Comparison of ENCODE assay signal across 28 cellular contexts in the genomic region with DNA sequence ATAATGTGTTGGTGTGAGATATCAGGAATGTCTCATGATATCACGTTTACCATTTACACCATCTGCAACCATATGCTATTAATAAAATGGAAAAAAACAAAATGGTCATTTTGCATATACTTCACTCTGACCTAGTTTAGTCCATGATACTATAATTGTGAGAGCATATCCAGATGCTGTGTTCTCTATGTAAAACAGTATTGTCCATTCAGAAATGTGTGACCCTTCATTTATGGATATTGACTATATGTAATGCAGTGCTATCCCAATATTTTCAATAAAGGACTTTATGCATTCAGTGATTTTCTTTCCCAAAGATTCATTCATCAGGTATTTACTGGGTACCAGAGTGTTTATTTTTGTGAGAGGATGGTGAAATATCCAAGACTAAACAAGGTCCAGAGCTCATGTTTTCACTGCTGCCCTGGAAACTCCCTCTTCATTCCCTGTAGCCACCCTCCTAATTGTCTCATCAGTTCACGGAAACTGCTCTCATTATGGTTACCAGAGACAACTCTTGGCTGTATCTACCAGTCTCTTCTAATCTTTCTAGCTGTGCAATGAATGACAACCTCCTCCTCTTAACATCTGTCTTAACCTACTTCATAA. TPM values are rescaled to one million over a fixed set of nuclear protein-coding genes. Genes with fewer than 3 reads are reported as not detected.
DNase-seq lines count a peak whose midpoint lies in the region; ATAC-seq, FAIRE-seq and TF ChIP-seq lines count a peak whose summit lies in the region.
"Had no signal": no experiment of that assay in that cellular context is flagged by ENCODE, and none has a peak within 500 bp of the region (broad histone marks: within the 10 kb centered on the region; RNA-seq: fewer than 3 reads in every experiment).

No MANE protein-coding gene starts in this region.

- no peak for FAIRE-seq in HepG2 (lab: Jason Lieb, UNC)
- FAIRE-seq: endometrium, GM12892, HTR-8/SVneo, RCC 7860, urothelium cell line had no signal

- H3K27ac ChIP-seq in AG04450 (ENCODE audit: low read depth, low read length), result peak overlapping the region; percentile 31
- H3K27ac ChIP-seq in HepG2 (ENCODE audit: extremely low read length, insufficient read depth, low read length), result no peak overlapping the region
- H3K27ac ChIP-seq in PC-3 (ENCODE audit: low read length), result no peak overlapping the region
- H3K27ac ChIP-seq in SJCRH30, result no peak overlapping the region
- H3K27ac ChIP-seq: cardiac muscle cell, heart right ventricle, neural progenitor cell, WERI-Rb-1 had no signal

- H3K9me3 ChIP-seq in AG04450 (ENCODE audit: control insufficient read depth, insufficient read depth, low read length) (no peaks in the 10 kb centered on the region), HepG2 (ENCODE audit: low read length) (no peaks in the 10 kb centered on the region), PC-3 (ENCODE audit: low read length) (no peaks in the 10 kb centered on the region), SJCRH30 (replicated peaks) (0 out of 2 replicates have a peak, but pooled peaks cover 2% of the 10 kb centered on the region)
- H3K9me3 ChIP-seq: heart right ventricle had no signal

- no peak overlapping the region for H3K4me2 ChIP-seq in HepG2 (ENCODE audit: low read depth, low read length)
- no peak overlapping the region for H3K4me2 ChIP-seq in PC-3 (ENCODE audit: low read length)
- H3K4me2 ChIP-seq: neural progenitor cell had no signal

- in situ Hi-C loops in HepG2 (cut with HindIII; ENCODE audit: extremely low pct_ligation_motif_present, low pct_unique_long_range_greater_than_20kb), result no loop called here

- H2AFZ ChIP-seq in HepG2 (ENCODE audit: low read length), result no peak overlapping the region
- H2AFZ ChIP-seq in PC-3 (ENCODE audit: low read length), result no peak overlapping the region
- H2AFZ ChIP-seq: neural progenitor cell had no signal

- H3K9ac ChIP-seq in HepG2 (ENCODE audit: insufficient read depth, low read depth, low read length) (no peak overlapping the region), PC-3 (ENCODE audit: low read length) (no peak overlapping the region)
- H3K9ac ChIP-seq: neural progenitor cell had no signal

- H3K9me3 Mint-ChIP-seq in Calu3 (ENCODE audit: low read depth, unreplicated experiment), result peaks cover 2% of the 10 kb centered on the region
- peaks cover 10% of the 10 kb centered on the region for H3K9me3 Mint-ChIP-seq in activated naive CD8-positive, alpha-beta T cell treated with anti-CD3 and anti-CD28 coated beads, Interleukin-2, amount 50 U/mL, for 24 hours
- H3K9me3 Mint-ChIP-seq: neural progenitor cell had no signal

- peak overlapping the region; percentile 94 for H3K27ac Mint-ChIP-seq in Calu3 (ENCODE audit: unreplicated experiment)
- H3K27ac Mint-ChIP-seq in activated naive CD8-positive, alpha-beta T cell treated with anti-CD3 and anti-CD28 coated beads, Interleukin-2, amount 50 U/mL, for 24 hours, result peak overlapping the region; percentile 72
- H3K27ac Mint-ChIP-seq: B cell; neural progenitor cell; progenitor cell of endocrine pancreas; stimulated activated naive B cell treated with anti-CD40 and anti-IgM and Interleukin-4, amounts not matched to agents 10 μg/mL and 1 μg/mL and 100 μg/mL, for 72 hours had no signal

- no TSS peak for BruUV-seq in Calu3 (replicated peaks; lab: Mats Ljungman, UMichigan)
- no TSS peak for BruUV-seq in HepG2 (replicated peaks; lab: Mats Ljungman, UMichigan)
- BruUV-seq in PC-3 (replicated peaks; lab: Mats Ljungman, UMichigan), result no TSS peak

- TF ChIP-seq CTCF in AG04450 (IDR thresholded peaks at IDR 0.05; ENCODE audit: low read depth, low read length) (no peak), Calu3 (IDR thresholded peaks at IDR 0.05; ENCODE audit: unreplicated experiment) (no peak), HepG2 (CRISPR knock-in tag; IDR thresholded peaks at IDR 0.05) (no peak), PC-3 (conservative IDR thresholded peaks at IDR 0.05; ENCODE audit: low read depth, low read length) (no peak)

- peaks cover 57% of the 10 kb centered on the region for H3K36me3 Mint-ChIP-seq in Calu3 (ENCODE audit: insufficient read depth, unreplicated experiment)
- H3K36me3 Mint-ChIP-seq in activated naive CD8-positive, alpha-beta T cell treated with anti-CD3 and anti-CD28 coated beads, Interleukin-2, amount 50 U/mL, for 24 hours (ENCODE audit: low read depth), result peaks cover 39% of the 10 kb centered on the region
- H3K36me3 Mint-ChIP-seq: neural progenitor cell had no signal

- H3K27me3 ChIP-seq in AG04450 (ENCODE audit: control insufficient read depth, insufficient read depth, low read length) (no peaks in the 10 kb centered on the region), HepG2 (ENCODE audit: control insufficient read depth in 1 of 2, insufficient read depth in 2 of 2, low read length in 2 of 2) (no peaks in the 10 kb centered on the region), PC-3 (ENCODE audit: low read length) (no peaks in the 10 kb centered on the region), SJCRH30 (no peaks in the 10 kb centered on the region)
- H3K27me3 ChIP-seq: cardiac muscle cell, heart right ventricle, neural progenitor cell had no signal

- CTCF ChIA-PET in AG04450 (lab: Charles Lee), result interaction anchor here (1.0 kb wide), 1 partner anchor 25 kb away, joined by 6 read pairs; a partner anchor contains a TSS
- CTCF ChIA-PET in Calu3 (lab: Charles Lee), result no interaction called here
- CTCF ChIA-PET in HepG2 (lab: Yijun Ruan, JAX; ENCODE audit: low intra/inter-chr PET ratio, low total read pairs), result no interaction called here
- CTCF ChIA-PET in PC-3 (lab: Charles Lee), result no interaction called here

- TF ChIP-seq RAD21 in HepG2 (CRISPR knock-in tag; IDR thresholded peaks at IDR 0.05), result no peak

- H3F3A ChIP-seq in PC-3 (ENCODE audit: low read length, unreplicated experiment), result no peaks in the 10 kb centered on the region

- H4K20me1 ChIP-seq in HepG2 (ENCODE audit: insufficient read depth, low read length) (no peaks in the 10 kb centered on the region), PC-3 (ENCODE audit: low read length) (no peaks in the 10 kb centered on the region)

- TF ChIP-seq POLR2A in HepG2 (IDR thresholded peaks at IDR 0.05; ENCODE audit: insufficient read depth in 1 of 2, low read depth in 2 of 2, low read length in 2 of 2), result no peak

- no peaks in the 10 kb centered on the region for H3K27me3 Mint-ChIP-seq in Calu3 (ENCODE audit: unreplicated experiment)
- no peaks in the 10 kb centered on the region for H3K27me3 Mint-ChIP-seq in activated naive CD8-positive, alpha-beta T cell treated with anti-CD3 and anti-CD28 coated beads, Interleukin-2, amount 50 U/mL, for 24 hours
- H3K27me3 Mint-ChIP-seq: B cell; progenitor cell of endocrine pancreas; stimulated activated naive B cell treated with anti-CD40 and anti-IgM and Interleukin-4, amounts not matched to agents 10 μg/mL and 1 μg/mL and 100 μg/mL, for 72 hours had no signal

- WGBS in HepG2 (ENCODE audit: low lambda C conversion rate), result 74% methylated on average over 2 of the region's 2 CpGs

- H3K9me2 ChIP-seq in PC-3 (replicated peaks; ENCODE audit: low read length), result no peaks in the 10 kb centered on the region

- intact Hi-C loops in Calu3 (cut with micrococcal nuclease; ENCODE audit: unreplicated experiment) (no loop called here), HepG2 (cut with micrococcal nuclease; ENCODE audit: unreplicated experiment) (no loop called here), PC-3 (cut with micrococcal nuclease) (no loop called here)

- DNase-seq in AG04450 (ENCODE audit: low read depth, low spot score), result peak; percentile 41
- DNase-seq in Calu3, result no peak
- DNase-seq in activated naive CD8-positive, alpha-beta T cell treated with anti-CD3 and anti-CD28 coated beads, Interleukin-2, amount 50 U/mL, for 24 hours, result no peak
- DNase-seq in HepG2 (ENCODE audit: low spot score), result no peak
- DNase-seq in PC-3, result no peak
- no peak for DNase-seq in SJCRH30
- DNase-seq: activated CD4-positive, alpha-beta T cell treated with anti-CD3 and anti-CD28 coated beads, Interleukin-2, amount 50 U/mL, for 4 hours; amniotic stem cell; heart right ventricle; Karpas-422; left ventricle myocardium superior; NCI-H1092; NCI-H2029; NCI-H446 treated with DMSO at 0.1 percent for 48 hours; NK-92 treated with Interleukin-12 subunit alpha and Interleukin-12 subunit beta, amount 100 ng/mL, for 24 hours; stimulated activated CD4-positive, alpha-beta T cell treated with anti-CD3 and anti-CD28 coated beads, Interleukin-1b, Interleukin-23, amount 100 ng/mL, for 48 hours; stimulated activated naive B cell treated with anti-CD40 and anti-IgM and Interleukin-4, amounts not matched to agents 10 μg/mL and 1 μg/mL and 100 μg/mL, for 72 hours; WERI-Rb-1 had no signal

- peaks cover 15% of the 10 kb centered on the region for H3K4me1 Mint-ChIP-seq in Calu3 (ENCODE audit: low read depth, unreplicated experiment)
- peaks cover 19% of the 10 kb centered on the region for H3K4me1 Mint-ChIP-seq in activated naive CD8-positive, alpha-beta T cell treated with anti-CD3 and anti-CD28 coated beads, Interleukin-2, amount 50 U/mL, for 24 hours
- H3K4me1 Mint-ChIP-seq: neural progenitor cell had no signal

- H3K4me3 Mint-ChIP-seq in Calu3 (ENCODE audit: low read depth, unreplicated experiment), result no peak overlapping the region
- H3K4me3 Mint-ChIP-seq in activated naive CD8-positive, alpha-beta T cell treated with anti-CD3 and anti-CD28 coated beads, Interleukin-2, amount 50 U/mL, for 24 hours, result no peak overlapping the region
- H3K4me3 Mint-ChIP-seq: B cell; neural progenitor cell; stimulated activated naive B cell treated with anti-CD40 and anti-IgM and Interleukin-4, amounts not matched to agents 10 μg/mL and 1 μg/mL and 100 μg/mL, for 72 hours had no signal

- ATAC-seq in activated naive CD8-positive, alpha-beta T cell treated with anti-CD3 and anti-CD28 coated beads, Interleukin-2, amount 50 U/mL, for 24 hours, result no peak
- ATAC-seq in HepG2 (peak; percentile 81), GM19455 (IDR thresholded peaks at IDR 0.05; ENCODE audit: unreplicated experiment) (no peak), PC-3 (no peak)
- ATAC-seq: heart right ventricle; left ventricle myocardium superior; stimulated activated naive B cell treated with anti-CD40 and anti-IgM and Interleukin-4, amounts not matched to agents 10 μg/mL and 1 μg/mL and 100 μg/mL, for 72 hours had no signal

- H3K4me1 ChIP-seq in HepG2 (ENCODE audit: insufficient read depth, low read length) (peaks cover 14% of the 10 kb centered on the region), PC-3 (ENCODE audit: insufficient read depth, low read length) (no peaks in the 10 kb centered on the region), SJCRH30 (no peaks in the 10 kb centered on the region)
- H3K4me1 ChIP-seq: neural progenitor cell had no signal

- POLR2A ChIA-PET in AG04450 (lab: Yijun Ruan, JAX) (no interaction called here), HepG2 (lab: Yijun Ruan, JAX) (interaction anchor here (0.6 to 1.0 kb wide), 2 partner anchors 11 to 12 kb away, joined by 3 read pairs; no protein-coding TSS in a partner anchor), PC-3 (lab: Charles Lee; ENCODE audit: unreplicated experiment) (no interaction called here)

- TF ChIP-seq EP300 in HepG2 (IDR thresholded peaks at IDR 0.05; ENCODE audit: low read depth in 2 of 2, low read length in 2 of 2), result no peak
- TF ChIP-seq EP300 in HepG2 (CRISPR knock-in tag; IDR thresholded peaks at IDR 0.05; ENCODE audit: borderline replicate concordance), result no peak

- H3K4me3 ChIP-seq in AG04450 (ENCODE audit: low read depth, low read length), result no peak overlapping the region
- H3K4me3 ChIP-seq in HepG2 (replicated peaks in 1 of 3; ENCODE audit: insufficient read depth in 1 of 3, low read depth in 2 of 3, low read length in 3 of 3), result no peak overlapping the region
- H3K4me3 ChIP-seq in PC-3 (ENCODE audit: low read length), result no peak overlapping the region
- no peak overlapping the region for H3K4me3 ChIP-seq in SJCRH30
- H3K4me3 ChIP-seq: cardiac muscle cell, heart right ventricle, neural progenitor cell had no signal

- peaks cover 11 to 25% of the 10 kb centered on the region in 2 experiments for H3K36me3 ChIP-seq in HepG2 (replicated peaks in 1 of 2; ENCODE audit: control insufficient read depth in 1 of 2, insufficient read depth in 2 of 2, low read length in 2 of 2)
- no peaks in the 10 kb centered on the region for H3K36me3 ChIP-seq in PC-3 (ENCODE audit: low read depth, low read length)
- no peaks in the 10 kb centered on the region for H3K36me3 ChIP-seq in SJCRH30
- H3K36me3 ChIP-seq: neural progenitor cell, WERI-Rb-1 had no signal

- H3K79me2 ChIP-seq in HepG2 (ENCODE audit: insufficient read depth, low read length) (no peaks in the 10 kb centered on the region), PC-3 (ENCODE audit: low read length) (no peaks in the 10 kb centered on the region)

RNA-seq across cellular contexts. Expression of a gene that starts 25.7 kb away (rescaled TPM):
- polyA plus RNA-seq in AG04450 (2011; rRNA removed) (4.0 and 4.5 TPM in 2 replicates), HepG2 (2011; rRNA removed) (2.8 and 3.1 TPM in 2 replicates)
- 1.6 and 2.4 TPM in 2 replicates for polyA minus RNA-seq in AG04450 (2011; rRNA and poly(A)+ RNA removed)
- total RNA-seq in Calu3 (2022) (13.9 and 15.1 TPM in 2 replicates), HepG2 (2016; rRNA removed; fragmentation: Illumina TruSeq; extraction: Trizol) (22.8 and 33.0 TPM in 2 replicates), PC-3 (2014; rRNA removed) (7.8 and 8.0 TPM in 2 replicates)
- 4.3 and 5.0 TPM in 2 replicates for total RNA-seq in HepG2 (2016; cell fraction: cytosol; rRNA removed; fragmentation: Illumina TruSeq; extraction: Trizol; ENCODE audit: low read depth)
- 22.7 and 34.5 TPM in 2 replicates for total RNA-seq in HepG2 (2016; cell fraction: insoluble cytoplasmic fraction; rRNA removed; fragmentation: Illumina TruSeq; extraction: Trizol)
- 19.5 and 20.3 TPM in 2 replicates for total RNA-seq in HepG2 (2016; cell fraction: membrane; rRNA removed; fragmentation: Illumina TruSeq; extraction: Trizol)
- 11.8 and 12.4 TPM in 2 replicates for total RNA-seq in HepG2 (2016; cell fraction: nucleus; rRNA removed; fragmentation: Illumina TruSeq; extraction: Trizol)
- 2.5 TPM in 2 replicates for polyA plus RNA-seq in HepG2 (2011; cell fraction: cytosol; rRNA removed)
- 1.3 and 1.6 TPM in 2 replicates for polyA plus RNA-seq in HepG2 (2011; cell fraction: nucleus; rRNA removed)
- polyA plus RNA-seq in HepG2 (2012), result 15.9 and 22.1 TPM in 2 replicates
- 4.2 and 5.7 TPM in 2 replicates for polyA plus RNA-seq in HepG2 (2016; cell fraction: cytosol; fragmentation: Illumina TruSeq; extraction: Trizol; ENCODE audit: low read depth)
- 32.2 and 38.6 TPM in 2 replicates for polyA plus RNA-seq in HepG2 (2016; cell fraction: insoluble cytoplasmic fraction; fragmentation: Illumina TruSeq; extraction: Trizol; ENCODE audit: low read depth)
- 14.3 and 16.1 TPM in 2 replicates for polyA plus RNA-seq in HepG2 (2016; cell fraction: membrane; fragmentation: Illumina TruSeq; extraction: Trizol; ENCODE audit: low read depth)
- 12.5 and 13.2 TPM in 2 replicates for polyA plus RNA-seq in HepG2 (2016; cell fraction: nucleus; fragmentation: Illumina TruSeq; extraction: Trizol; ENCODE audit: insufficient read depth, low read depth)
- 1.3 and 3.6 TPM in 2 replicates for polyA minus RNA-seq in HepG2 (2011; rRNA and poly(A)+ RNA removed; ENCODE audit: low replicate concordance)
- 9.3 and 9.5 TPM in 2 replicates for polyA minus RNA-seq in HepG2 (2011; cell fraction: cytosol; rRNA and poly(A)+ RNA removed)
- 4.5 and 5.8 TPM in 2 replicates for polyA minus RNA-seq in HepG2 (2011; cell fraction: nucleus; rRNA and poly(A)+ RNA removed)
- total RNA-seq in SJCRH30 (2014; rRNA removed; shearing (Covaris generic)), result 7.9 and 8.8 TPM in 2 replicates

RNA-seq across cellular contexts. Expression of a gene that starts 55.4 kb away (rescaled TPM):
- polyA plus RNA-seq in AG04450 (2011; rRNA removed) (18.5 and 27.3 TPM in 2 replicates), HepG2 (2011; rRNA removed) (31.9 and 42.2 TPM in 2 replicates)
- polyA minus RNA-seq in AG04450 (2011; rRNA and poly(A)+ RNA removed), result 19.1 and 23.6 TPM in 2 replicates
- total RNA-seq in Calu3 (2022) (20.2 and 27.7 TPM in 2 replicates), HepG2 (2016; rRNA removed; fragmentation: Illumina TruSeq; extraction: Trizol) (66.0 and 81.9 TPM in 2 replicates), PC-3 (2014; rRNA removed) (17.9 and 23.5 TPM in 2 replicates)
- 21.2 and 26.8 TPM in 2 replicates for total RNA-seq in HepG2 (2016; cell fraction: cytosol; rRNA removed; fragmentation: Illumina TruSeq; extraction: Trizol; ENCODE audit: low read depth)
- 67.4 and 74.9 TPM in 2 replicates for total RNA-seq in HepG2 (2016; cell fraction: insoluble cytoplasmic fraction; rRNA removed; fragmentation: Illumina TruSeq; extraction: Trizol)
- 20.1 and 28.0 TPM in 2 replicates for total RNA-seq in HepG2 (2016; cell fraction: membrane; rRNA removed; fragmentation: Illumina TruSeq; extraction: Trizol)
- total RNA-seq in HepG2 (2016; cell fraction: nucleus; rRNA removed; fragmentation: Illumina TruSeq; extraction: Trizol), result 235 and 261 TPM in 2 replicates
- polyA plus RNA-seq in HepG2 (2011; cell fraction: cytosol; rRNA removed), result 13.5 and 18.7 TPM in 2 replicates
- polyA plus RNA-seq in HepG2 (2011; cell fraction: nucleus; rRNA removed), result 53.6 and 65.0 TPM in 2 replicates
- polyA plus RNA-seq in HepG2 (2012), result 22.7 and 30.6 TPM in 2 replicates
- 3.1 and 3.6 TPM in 2 replicates for polyA plus RNA-seq in HepG2 (2016; cell fraction: cytosol; fragmentation: Illumina TruSeq; extraction: Trizol; ENCODE audit: low read depth)
- polyA plus RNA-seq in HepG2 (2016; cell fraction: insoluble cytoplasmic fraction; fragmentation: Illumina TruSeq; extraction: Trizol; ENCODE audit: low read depth), result 45.8 and 49.9 TPM in 2 replicates
- 6.0 and 6.4 TPM in 2 replicates for polyA plus RNA-seq in HepG2 (2016; cell fraction: membrane; fragmentation: Illumina TruSeq; extraction: Trizol; ENCODE audit: low read depth)
- polyA plus RNA-seq in HepG2 (2016; cell fraction: nucleus; fragmentation: Illumina TruSeq; extraction: Trizol; ENCODE audit: insufficient read depth, low read depth), result 68.3 and 74.4 TPM in 2 replicates
- polyA minus RNA-seq in HepG2 (2011; rRNA and poly(A)+ RNA removed; ENCODE audit: low replicate concordance), result 15.0 and 25.2 TPM in 2 replicates
- polyA minus RNA-seq in HepG2 (2011; cell fraction: cytosol; rRNA and poly(A)+ RNA removed), result 13.2 and 16.8 TPM in 2 replicates
- 381 and 440 TPM in 2 replicates for polyA minus RNA-seq in HepG2 (2011; cell fraction: nucleus; rRNA and poly(A)+ RNA removed)
- total RNA-seq in SJCRH30 (2014; rRNA removed; shearing (Covaris generic)), result 29.0 and 30.2 TPM in 2 replicates
